In genomic region chr19:16185925-16186234, GRCh38 we compare ENCODE assay signal across 2 cellular contexts.
TF ChIP-seq lines count a peak whose summit lies in the region.

No MANE protein-coding gene starts in this region.

TF ChIP-seq in HCT116, 20 proteins besides CTCF, POLR2A, EP300 and RAD21 (continued from another document):
- TF ChIP-seq, protein P1, sequence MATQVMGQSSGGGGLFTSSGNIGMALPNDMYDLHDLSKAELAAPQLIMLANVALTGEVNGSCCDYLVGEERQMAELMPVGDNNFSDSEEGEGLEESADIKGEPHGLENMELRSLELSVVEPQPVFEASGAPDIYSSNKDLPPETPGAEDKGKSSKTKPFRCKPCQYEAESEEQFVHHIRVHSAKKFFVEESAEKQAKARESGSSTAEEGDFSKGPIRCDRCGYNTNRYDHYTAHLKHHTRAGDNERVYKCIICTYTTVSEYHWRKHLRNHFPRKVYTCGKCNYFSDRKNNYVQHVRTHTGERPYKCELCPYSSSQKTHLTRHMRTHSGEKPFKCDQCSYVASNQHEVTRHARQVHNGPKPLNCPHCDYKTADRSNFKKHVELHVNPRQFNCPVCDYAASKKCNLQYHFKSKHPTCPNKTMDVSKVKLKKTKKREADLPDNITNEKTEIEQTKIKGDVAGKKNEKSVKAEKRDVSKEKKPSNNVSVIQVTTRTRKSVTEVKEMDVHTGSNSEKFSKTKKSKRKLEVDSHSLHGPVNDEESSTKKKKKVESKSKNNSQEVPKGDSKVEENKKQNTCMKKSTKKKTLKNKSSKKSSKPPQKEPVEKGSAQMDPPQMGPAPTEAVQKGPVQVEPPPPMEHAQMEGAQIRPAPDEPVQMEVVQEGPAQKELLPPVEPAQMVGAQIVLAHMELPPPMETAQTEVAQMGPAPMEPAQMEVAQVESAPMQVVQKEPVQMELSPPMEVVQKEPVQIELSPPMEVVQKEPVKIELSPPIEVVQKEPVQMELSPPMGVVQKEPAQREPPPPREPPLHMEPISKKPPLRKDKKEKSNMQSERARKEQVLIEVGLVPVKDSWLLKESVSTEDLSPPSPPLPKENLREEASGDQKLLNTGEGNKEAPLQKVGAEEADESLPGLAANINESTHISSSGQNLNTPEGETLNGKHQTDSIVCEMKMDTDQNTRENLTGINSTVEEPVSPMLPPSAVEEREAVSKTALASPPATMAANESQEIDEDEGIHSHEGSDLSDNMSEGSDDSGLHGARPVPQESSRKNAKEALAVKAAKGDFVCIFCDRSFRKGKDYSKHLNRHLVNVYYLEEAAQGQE (IDR thresholded peaks at IDR 0.05; ENCODE audit: low read depth) = no peak
- TF ChIP-seq SRF (IDR thresholded peaks at IDR 0.05; ENCODE audit: low read depth) = no peak
- no peak for TF ChIP-seq SP1 (IDR thresholded peaks at IDR 0.05; ENCODE audit: low read depth)
- no peak for TF ChIP-seq SIN3A (IDR thresholded peaks at IDR 0.05; ENCODE audit: low read depth)
- TF ChIP-seq CEBPB (IDR thresholded peaks at IDR 0.05; ENCODE audit: low read depth) = no peak
- TF ChIP-seq ELF1 (IDR thresholded peaks at IDR 0.05; ENCODE audit: borderline replicate concordance, low read depth) = no peak
- no peak for TF ChIP-seq YY1 (IDR thresholded peaks at IDR 0.05; ENCODE audit: extremely low read depth, insufficient replicate concordance, low read depth, low read length)
- no peak for TF ChIP-seq ZFX (IDR thresholded peaks at IDR 0.05)
- no peak for TF ChIP-seq EZH2phosphoT487 (IDR thresholded peaks at IDR 0.05; ENCODE audit: borderline replicate concordance)
- TF ChIP-seq EGR1 (IDR thresholded peaks at IDR 0.05; ENCODE audit: low read depth) = no peak
- TF ChIP-seq JUND (IDR thresholded peaks at IDR 0.05) = no peak
- TF ChIP-seq FOSL1 (IDR thresholded peaks at IDR 0.05; ENCODE audit: low read depth) = no peak
- no peak for TF ChIP-seq MAX (IDR thresholded peaks at IDR 0.05)
- TF ChIP-seq ZNF274 (IDR thresholded peaks at IDR 0.05; ENCODE audit: low read depth, low read length) = no peak
- TF ChIP-seq POLR2AphosphoS5 (IDR thresholded peaks at IDR 0.05; ENCODE audit: low read depth, low read length) = no peak

TF ChIP-seq in WTC11, 78 proteins besides CTCF, POLR2A, EP300 and RAD21 (continued from another document):
- TF ChIP-seq ZNF263 (CRISPR knock-in tag; IDR thresholded peaks at IDR 0.05; ENCODE audit: low read depth) (no peak), HMGA2 (CRISPR knock-in tag; IDR thresholded peaks at IDR 0.05) (no peak), FOXP1 (CRISPR knock-in tag; IDR thresholded peaks at IDR 0.05; ENCODE audit: borderline replicate concordance) (no peak), ZNF423 (CRISPR knock-in tag; IDR thresholded peaks at IDR 0.05) (no peak), OVOL2 (CRISPR knock-in tag; IDR thresholded peaks at IDR 0.05; ENCODE audit: borderline replicate concordance) (no peak), KAT7 (CRISPR knock-in tag; IDR thresholded peaks at IDR 0.05; ENCODE audit: borderline replicate concordance) (no peak), SMAD3 (CRISPR knock-in tag; IDR thresholded peaks at IDR 0.05; ENCODE audit: borderline replicate concordance) (no peak), FOXJ3 (CRISPR knock-in tag; IDR thresholded peaks at IDR 0.05; ENCODE audit: borderline replicate concordance) (no peak), MYBL2 (CRISPR knock-in tag; IDR thresholded peaks at IDR 0.05) (no peak), PRDM15 (CRISPR knock-in tag; IDR thresholded peaks at IDR 0.05) (no peak)
- TF ChIP-seq, protein P2, sequence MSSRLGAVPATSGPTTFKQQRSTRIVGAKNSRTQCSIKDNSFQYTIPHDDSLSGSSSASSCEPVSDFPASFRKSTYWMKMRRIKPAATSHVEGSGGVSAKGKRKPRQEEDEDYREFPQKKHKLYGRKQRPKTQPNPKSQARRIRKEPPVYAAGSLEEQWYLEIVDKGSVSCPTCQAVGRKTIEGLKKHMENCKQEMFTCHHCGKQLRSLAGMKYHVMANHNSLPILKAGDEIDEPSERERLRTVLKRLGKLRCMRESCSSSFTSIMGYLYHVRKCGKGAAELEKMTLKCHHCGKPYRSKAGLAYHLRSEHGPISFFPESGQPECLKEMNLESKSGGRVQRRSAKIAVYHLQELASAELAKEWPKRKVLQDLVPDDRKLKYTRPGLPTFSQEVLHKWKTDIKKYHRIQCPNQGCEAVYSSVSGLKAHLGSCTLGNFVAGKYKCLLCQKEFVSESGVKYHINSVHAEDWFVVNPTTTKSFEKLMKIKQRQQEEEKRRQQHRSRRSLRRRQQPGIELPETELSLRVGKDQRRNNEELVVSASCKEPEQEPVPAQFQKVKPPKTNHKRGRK (CRISPR knock-in tag; IDR thresholded peaks at IDR 0.05; ENCODE audit: borderline replicate concordance) = no peak
- TF ChIP-seq, protein P3, sequence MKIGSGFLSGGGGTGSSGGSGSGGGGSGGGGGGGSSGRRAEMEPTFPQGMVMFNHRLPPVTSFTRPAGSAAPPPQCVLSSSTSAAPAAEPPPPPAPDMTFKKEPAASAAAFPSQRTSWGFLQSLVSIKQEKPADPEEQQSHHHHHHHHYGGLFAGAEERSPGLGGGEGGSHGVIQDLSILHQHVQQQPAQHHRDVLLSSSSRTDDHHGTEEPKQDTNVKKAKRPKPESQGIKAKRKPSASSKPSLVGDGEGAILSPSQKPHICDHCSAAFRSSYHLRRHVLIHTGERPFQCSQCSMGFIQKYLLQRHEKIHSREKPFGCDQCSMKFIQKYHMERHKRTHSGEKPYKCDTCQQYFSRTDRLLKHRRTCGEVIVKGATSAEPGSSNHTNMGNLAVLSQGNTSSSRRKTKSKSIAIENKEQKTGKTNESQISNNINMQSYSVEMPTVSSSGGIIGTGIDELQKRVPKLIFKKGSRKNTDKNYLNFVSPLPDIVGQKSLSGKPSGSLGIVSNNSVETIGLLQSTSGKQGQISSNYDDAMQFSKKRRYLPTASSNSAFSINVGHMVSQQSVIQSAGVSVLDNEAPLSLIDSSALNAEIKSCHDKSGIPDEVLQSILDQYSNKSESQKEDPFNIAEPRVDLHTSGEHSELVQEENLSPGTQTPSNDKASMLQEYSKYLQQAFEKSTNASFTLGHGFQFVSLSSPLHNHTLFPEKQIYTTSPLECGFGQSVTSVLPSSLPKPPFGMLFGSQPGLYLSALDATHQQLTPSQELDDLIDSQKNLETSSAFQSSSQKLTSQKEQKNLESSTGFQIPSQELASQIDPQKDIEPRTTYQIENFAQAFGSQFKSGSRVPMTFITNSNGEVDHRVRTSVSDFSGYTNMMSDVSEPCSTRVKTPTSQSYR (CRISPR knock-in tag; IDR thresholded peaks at IDR 0.05) = no peak
- TF ChIP-seq, protein P4, sequence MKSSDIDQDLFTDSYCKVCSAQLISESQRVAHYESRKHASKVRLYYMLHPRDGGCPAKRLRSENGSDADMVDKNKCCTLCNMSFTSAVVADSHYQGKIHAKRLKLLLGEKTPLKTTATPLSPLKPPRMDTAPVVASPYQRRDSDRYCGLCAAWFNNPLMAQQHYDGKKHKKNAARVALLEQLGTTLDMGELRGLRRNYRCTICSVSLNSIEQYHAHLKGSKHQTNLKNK (CRISPR knock-in tag; IDR thresholded peaks at IDR 0.05) = no peak
